20 cellular contexts compared by ENCODE assay signal in the genomic region with DNA sequence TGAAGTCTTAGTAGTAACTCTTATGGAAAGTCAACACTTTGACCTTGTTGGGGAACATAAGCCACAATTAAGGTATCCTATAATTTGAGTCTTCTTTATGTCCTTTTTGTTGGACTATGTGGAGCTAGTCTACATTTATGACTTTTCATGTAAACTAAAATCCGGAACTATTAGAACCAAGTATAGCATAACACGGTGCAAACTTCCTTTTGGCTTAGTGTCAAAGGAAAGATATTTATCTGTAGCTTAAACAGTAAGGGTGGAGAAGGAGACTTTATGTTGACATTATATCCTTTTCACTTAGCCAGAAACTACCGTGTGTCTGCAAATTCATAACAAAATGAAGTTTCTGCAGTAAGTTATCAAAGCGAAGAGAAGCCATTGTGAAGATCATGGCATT. TPM values are rescaled to one million over a fixed set of nuclear protein-coding genes. Genes with fewer than 3 reads are reported as not detected.
DNase-seq lines count a peak whose midpoint lies in the region; ATAC-seq and TF ChIP-seq lines count a peak whose summit lies in the region.
"Had no signal": no experiment of that assay in that cellular context is flagged by ENCODE, and none has a peak within 500 bp of the region (broad histone marks: within the 10 kb centered on the region; RNA-seq: fewer than 3 reads in every experiment).

No MANE protein-coding gene starts in this region.

- ATAC-seq in PC-3 (peak; percentile 89), left cardiac atrium (no peak)
- ATAC-seq: CD8-positive, alpha-beta T cell; Panc1; SK-N-SH treated with all-trans-retinoic acid at 6 μM for 48 hours had no signal

- no TSS peak for BruUV-seq in PC-3 (replicated peaks; lab: Mats Ljungman, UMichigan)

- intact Hi-C loops in PC-3 (cut with micrococcal nuclease): no loop called here
- intact Hi-C loops in prostate gland (cut with DNase I): no loop called here
- intact Hi-C loops in left cardiac atrium (cut with DNase I): no loop called here

- H3K79me2 ChIP-seq in PC-3 (ENCODE audit: low read length): peaks cover 100% of the 10 kb centered on the region

- H3K36me3 Mint-ChIP-seq in HFFc6 (ENCODE audit: low read depth) (peaks cover 58% of the 10 kb centered on the region), chondrocyte (ENCODE audit: low read depth) (peaks cover 13% of the 10 kb centered on the region)

- H3K27me3 ChIP-seq in PC-3 (ENCODE audit: low read length) (no peaks in the 10 kb centered on the region), prostate gland (replicated peaks; ENCODE audit: insufficient read depth) (no peaks in the 10 kb centered on the region)
- H3K27me3 ChIP-seq: BE2C had no signal

- peaks cover 57% of the 10 kb centered on the region for H3K36me3 ChIP-seq in PC-3 (ENCODE audit: low read depth, low read length)
- no peaks in the 10 kb centered on the region for H3K36me3 ChIP-seq in prostate gland

- H3K27ac Mint-ChIP-seq in HFFc6: peak overlapping the region; percentile 15
- peak overlapping the region; percentile 25 for H3K27ac Mint-ChIP-seq in chondrocyte (ENCODE audit: unreplicated experiment)
- H3K27ac Mint-ChIP-seq: CD8-positive, alpha-beta T cell; IgD-negative memory B cell had no signal

- peaks cover 44% of the 10 kb centered on the region for H4K20me1 ChIP-seq in PC-3 (ENCODE audit: low read length)

- no peaks in the 10 kb centered on the region for H3K9me3 ChIP-seq in PC-3 (ENCODE audit: low read length)
- H3K9me3 ChIP-seq in prostate gland: no peaks in the 10 kb centered on the region
- H3K9me3 ChIP-seq: BE2C had no signal

- no peaks in the 10 kb centered on the region for H3K9me3 Mint-ChIP-seq in HFFc6
- no peaks in the 10 kb centered on the region for H3K9me3 Mint-ChIP-seq in chondrocyte (ENCODE audit: low read depth)
- H3K9me3 Mint-ChIP-seq: CD8-positive, alpha-beta T cell; IgD-negative memory B cell had no signal

- H3F3A ChIP-seq in PC-3 (ENCODE audit: low read length, unreplicated experiment): no peaks in the 10 kb centered on the region

- H3K4me1 ChIP-seq in PC-3 (ENCODE audit: insufficient read depth, low read length) (peaks cover 28% of the 10 kb centered on the region), prostate gland (replicated peaks) (peaks cover 5% of the 10 kb centered on the region)
- H3K4me1 ChIP-seq: BE2C had no signal

- H3K4me3 ChIP-seq in PC-3 (ENCODE audit: low read length): no peak overlapping the region
- no peak overlapping the region for H3K4me3 ChIP-seq in prostate gland

- POLR2A ChIA-PET in PC-3 (lab: Charles Lee; ENCODE audit: unreplicated experiment): interaction anchor here (0.7 kb wide), 1 partner anchor 350 kb away, joined by 4 read pairs; no protein-coding TSS in a partner anchor

- TF ChIP-seq CTCF in HFFc6 (IDR thresholded peaks at IDR 0.05) (no peak), PC-3 (conservative IDR thresholded peaks at IDR 0.05; ENCODE audit: low read depth, low read length) (no peak), chondrocyte (IDR thresholded peaks at IDR 0.05) (no peak), prostate gland (IDR thresholded peaks at IDR 0.05) (no peak)

- 16% methylated on average over 4 of the region's 4 CpGs for WGBS in prostate gland

- H3K27ac ChIP-seq in PC-3 (ENCODE audit: low read length) (no peak overlapping the region), prostate gland (peak overlapping the region; percentile 50 to 67)

- H3K9ac ChIP-seq in PC-3 (ENCODE audit: low read length): no peak overlapping the region

- H3K4me2 ChIP-seq in PC-3 (ENCODE audit: low read length): peak overlapping the region; percentile 36

- CTCF ChIA-PET in PC-3 (lab: Charles Lee): no interaction called here

- no peak overlapping the region for H2AFZ ChIP-seq in PC-3 (ENCODE audit: low read length)

- no peak for DNase-seq in HFFc6
- DNase-seq in PC-3: peak; percentile 61
- no peak for DNase-seq in chondrocyte (ENCODE audit: low spot score)
- DNase-seq in prostate gland (ENCODE audit: low spot score): peak; percentile 32
- no peak for DNase-seq in left cardiac atrium
- no peak for DNase-seq in C1 segment of cervical spinal cord (lab: John Stamatoyannopoulos, UW)
- no peak for DNase-seq in germinal center (ENCODE audit: low spot score)
- no peak for DNase-seq in stimulated activated CD4-positive, alpha-beta T cell treated with anti-CD3 and anti-CD28 coated beads, Interleukin-12 subunit alpha, Interleukin-12 subunit beta, amount 100 ng/mL, for 4 hours
- DNase-seq: BE2C; CD8-positive, alpha-beta T cell; DMS 273 treated with DMSO at 0.1 percent for 48 hours; GOT3; NCI-H1048; NCI-H1694; NCI-H2107; NCI-H69; Right ventricle myocardium superior had no signal

- no peaks in the 10 kb centered on the region; the same call in 1 of the 2 replicates for H3K27me3 Mint-ChIP-seq in HFFc6 (ENCODE audit: insufficient read depth)
- H3K27me3 Mint-ChIP-seq in chondrocyte (ENCODE audit: low read depth): no peaks in the 10 kb centered on the region
- H3K27me3 Mint-ChIP-seq: IgD-negative memory B cell had no signal

- H3K9me2 ChIP-seq in PC-3 (replicated peaks; ENCODE audit: low read length): no peaks in the 10 kb centered on the region

- TF ChIP-seq POLR2A in prostate gland (IDR thresholded peaks at IDR 0.05): no peak

- H3K4me3 Mint-ChIP-seq in HFFc6 (no peak overlapping the region), chondrocyte (ENCODE audit: unreplicated experiment) (no peak overlapping the region)
- H3K4me3 Mint-ChIP-seq: CD8-positive, alpha-beta T cell; IgD-negative memory B cell had no signal

- H3K4me1 Mint-ChIP-seq in HFFc6 (ENCODE audit: low read depth): peaks cover 91% of the 10 kb centered on the region
- H3K4me1 Mint-ChIP-seq in chondrocyte (ENCODE audit: low read depth): peaks cover 61% of the 10 kb centered on the region

RNA-seq across cellular contexts. Expression of gene UAP1, which starts 7.3 kb away (rescaled TPM):
- 100 to 1,000 TPM; 105 to 192 (median 117) TPM for total RNA-seq in HFFc6 (2021; fragmentation: NEBNext Ultra II Directional; extraction: Animal tissue kit (Norgen Biotek cat#: 25700))
- total RNA-seq in PC-3 (2014; rRNA removed): 116 and 118 TPM in 2 replicates
- total RNA-seq in chondrocyte: 49.6 to 66.6 TPM (median 52.7 TPM) in 3 replicates
- total RNA-seq in prostate gland: 10 to 100 TPM; 51.4 to 72.1 TPM
- 10 to 100 TPM; 36.8 to 70.3 TPM for total RNA-seq in left cardiac atrium

Comparison
In these comparisons a context has a peak if more than half of its experiments do, and no peak if none do; other contexts are left out.
1. DNase-seq: peak in PC-3 (single experiment) and prostate gland (single experiment); none in HFFc6 (single experiment), chondrocyte (single experiment), left cardiac atrium (single experiment), C1 segment of cervical spinal cord (0 of 14), germinal center (single experiment) and stimulated activated CD4-positive, alpha-beta T cell treated with anti-CD3 and anti-CD28 coated beads, Interleukin-12 subunit alpha, Interleukin-12 subunit beta, amount 100 ng/mL, for 4 hours (single experiment).